In genomic region chr18:62030091-62030985, GRCh38 we compare ENCODE assay signal across 21 cellular contexts.
DNase-seq lines count a peak whose midpoint lies in the region; ATAC-seq, FAIRE-seq and TF ChIP-seq lines count a peak whose summit lies in the region.
"Had no signal": no experiment of that assay in that cellular context is flagged by ENCODE, and none has a peak within 500 bp of the region (broad histone marks: within the 10 kb centered on the region; RNA-seq: fewer than 3 reads in every experiment).

No MANE protein-coding gene starts in this region.

- 70% methylated on average over 5 of the region's 5 CpGs for WGBS in GM23248 (ENCODE audit: low coverage in 1 of 2, low lambda C conversion rate in 2 of 2, missing lambda C conversion rate in 2 of 2), 2 experiments

- H3K79me2 ChIP-seq in GM23248 (ENCODE audit: insufficient read depth) = no peaks in the 10 kb centered on the region

- ATAC-seq in GM18502 (IDR thresholded peaks at IDR 0.05; ENCODE audit: poor library complexity, unreplicated experiment) = no peak
- ATAC-seq: GM23338; left lung; naive thymus-derived CD4-positive, alpha-beta T cell had no signal

- H3K27ac ChIP-seq in GM23248 (no peak overlapping the region), WERI-Rb-1 (no peak overlapping the region)
- H3K27ac ChIP-seq: epithelial cell of prostate, left lung, Peyer's patch had no signal

- in situ Hi-C loops in GM23248 (cut with MboI) = no loop called here

- H3K27me3 ChIP-seq in GM23248 (replicated peaks; ENCODE audit: insufficient read depth) = no peaks in the 10 kb centered on the region
- H3K27me3 ChIP-seq in WERI-Rb-1 (ENCODE audit: insufficient read depth, low read depth, severe bottlenecking) = no peaks in the 10 kb centered on the region
- H3K27me3 ChIP-seq: left lung, Peyer's patch had no signal

- TF ChIP-seq POLR2A in GM12892 (IDR thresholded peaks at IDR 0.05; ENCODE audit: low read depth, low read length) = no peak

- H3K4me3 ChIP-seq in GM23248 (no peak overlapping the region), WERI-Rb-1 (ENCODE audit: low read depth, low read length) (no peak overlapping the region)
- H3K4me3 ChIP-seq: GM23338, left lung, Peyer's patch had no signal

- no peaks in the 10 kb centered on the region for H3K9me2 ChIP-seq in GM23248 (ENCODE audit: insufficient read depth)

- FAIRE-seq in GM12892 (lab: Jason Lieb, UNC) = no peak
- no peak for FAIRE-seq in urothelium cell line (lab: Jason Lieb, UNC)

- H2AFZ ChIP-seq in GM23248 = peak overlapping the region; percentile 66
- H2AFZ ChIP-seq: GM23338 had no signal

- no peak overlapping the region for H3K9ac ChIP-seq in GM23248

- no peak for TF ChIP-seq CTCF in WERI-Rb-1 (IDR thresholded peaks at IDR 0.05; ENCODE audit: low read depth, low read length)

- peaks cover 8% of the 10 kb centered on the region; the same call in 1 of the 2 replicates for H3F3A ChIP-seq in GM23248 (ENCODE audit: insufficient read depth)

- peak overlapping the region; percentile 30 for H3K4me2 ChIP-seq in GM23248 (ENCODE audit: unreplicated experiment)
- H3K4me2 ChIP-seq: GM23338 had no signal

- H3K9me3 ChIP-seq in GM23248 (ENCODE audit: low read depth) = no peaks in the 10 kb centered on the region
- peaks cover 10% of the 10 kb centered on the region for H3K9me3 ChIP-seq in WERI-Rb-1 (ENCODE audit: severe bottlenecking)
- H3K9me3 ChIP-seq: left lung, Peyer's patch had no signal

- H3K4me1 ChIP-seq in GM23248 (ENCODE audit: insufficient read depth) = peaks cover 11% of the 10 kb centered on the region
- H3K4me1 ChIP-seq: left lung, Peyer's patch had no signal

- peak; percentile 20 for DNase-seq in GM23248
- peak; percentile 42 for DNase-seq in SK-N-DZ (ENCODE audit: low spot score)
- DNase-seq in fibroblast of the conjunctiva (ENCODE audit: low read depth) = peak; percentile 60
- DNase-seq in renal cortical epithelial cell (ENCODE audit: low read depth) = peak; percentile 45
- no peak for DNase-seq in GM12892 (ENCODE audit: insufficient read length)
- DNase-seq in WERI-Rb-1 = no peak
- no peak for DNase-seq in urothelium cell line (ENCODE audit: low spot score)
- DNase-seq: activated CD4-positive, CD25-positive, alpha-beta regulatory T cell; activated CD8-positive, alpha-beta memory T cell treated with anti-CD3 and anti-CD28 coated beads, Interleukin-2, amount 50 U/mL, for 48 hours; activated naive CD4-positive, alpha-beta T cell treated with anti-CD3 and anti-CD28 coated beads, Interleukin-2, amount 10 ng/mL, durations not matched to agents 7 days and 5 days; CD4-positive, alpha-beta memory T cell; left lung; naive thymus-derived CD4-positive, alpha-beta T cell; NCI-H1436; NCI-H526 treated with DMSO at 0.1 percent for 48 hours; Peyer's patch; retina; T-helper 1 cell had no signal

- H3K36me3 ChIP-seq in GM23248 (ENCODE audit: low read depth) (no peaks in the 10 kb centered on the region), WERI-Rb-1 (no peaks in the 10 kb centered on the region)
- H3K36me3 ChIP-seq: left lung, Peyer's patch had no signal

- H4K20me1 ChIP-seq in GM23248 (ENCODE audit: insufficient read depth) = no peaks in the 10 kb centered on the region

Comparison
In these comparisons a context has a peak if more than half of its experiments do, and no peak if none do; other contexts are left out.
1. DNase-seq: peak in GM23248 (single experiment), SK-N-DZ (single experiment), fibroblast of the conjunctiva (single experiment) and renal cortical epithelial cell (single experiment); none in GM12892 (single experiment), WERI-Rb-1 (single experiment) and urothelium cell line (single experiment).